ENCODE assay signal across 1 cellular context in the genomic region with DNA sequence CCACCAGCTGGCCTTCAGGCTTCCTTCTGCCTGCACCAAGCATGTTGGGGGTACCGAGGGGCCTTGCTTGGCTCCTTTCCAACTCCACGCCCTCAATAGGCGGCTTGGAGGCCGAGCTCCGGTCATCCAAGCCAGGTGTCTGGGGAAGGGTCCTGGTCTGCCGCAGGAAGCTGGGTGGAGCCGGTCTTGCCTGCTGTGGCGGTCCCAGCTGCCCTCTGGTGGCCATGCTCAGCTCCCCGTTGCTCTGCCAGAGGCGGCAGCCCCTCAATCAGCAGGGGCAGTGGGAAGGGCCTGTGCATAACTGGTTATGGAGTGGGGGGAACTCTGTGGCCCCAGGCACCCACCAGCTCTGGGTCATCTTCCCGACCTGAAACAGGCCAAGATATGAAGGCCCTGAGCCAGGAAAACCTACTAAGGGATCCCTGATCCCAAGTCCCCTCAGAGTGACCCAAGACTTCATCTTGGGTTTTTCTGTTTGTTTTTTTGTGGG.
A peak's percentile ranks its signal among the peaks of the same experiment; 100 is the strongest.
TF ChIP-seq lines count a peak whose summit lies in the region.

No MANE protein-coding gene starts in this region.

TF ChIP-seq in K562, 482 proteins besides CTCF, POLR2A, EP300 and RAD21 (continued from another document and continues in another):
- TF ChIP-seq, protein P1, sequence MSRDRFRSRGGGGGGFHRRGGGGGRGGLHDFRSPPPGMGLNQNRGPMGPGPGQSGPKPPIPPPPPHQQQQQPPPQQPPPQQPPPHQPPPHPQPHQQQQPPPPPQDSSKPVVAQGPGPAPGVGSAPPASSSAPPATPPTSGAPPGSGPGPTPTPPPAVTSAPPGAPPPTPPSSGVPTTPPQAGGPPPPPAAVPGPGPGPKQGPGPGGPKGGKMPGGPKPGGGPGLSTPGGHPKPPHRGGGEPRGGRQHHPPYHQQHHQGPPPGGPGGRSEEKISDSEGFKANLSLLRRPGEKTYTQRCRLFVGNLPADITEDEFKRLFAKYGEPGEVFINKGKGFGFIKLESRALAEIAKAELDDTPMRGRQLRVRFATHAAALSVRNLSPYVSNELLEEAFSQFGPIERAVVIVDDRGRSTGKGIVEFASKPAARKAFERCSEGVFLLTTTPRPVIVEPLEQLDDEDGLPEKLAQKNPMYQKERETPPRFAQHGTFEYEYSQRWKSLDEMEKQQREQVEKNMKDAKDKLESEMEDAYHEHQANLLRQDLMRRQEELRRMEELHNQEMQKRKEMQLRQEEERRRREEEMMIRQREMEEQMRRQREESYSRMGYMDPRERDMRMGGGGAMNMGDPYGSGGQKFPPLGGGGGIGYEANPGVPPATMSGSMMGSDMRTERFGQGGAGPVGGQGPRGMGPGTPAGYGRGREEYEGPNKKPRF (IDR thresholded peaks at IDR 0.05; ENCODE audit: low read depth, low read length): no peak
- no peak for TF ChIP-seq SRSF9 (IDR thresholded peaks at IDR 0.05; ENCODE audit: borderline replicate concordance, low read depth, low read length)
- no peak for TF ChIP-seq DACH1 (IDR thresholded peaks at IDR 0.05; ENCODE audit: partially characterized antibody)
- TF ChIP-seq ZNF76 (CRISPR knock-in tag; IDR thresholded peaks at IDR 0.05; ENCODE audit: borderline replicate concordance): no peak
- TF ChIP-seq ZKSCAN1 (IDR thresholded peaks at IDR 0.05; ENCODE audit: low read depth, low read length): peak; percentile 63; the same call in 1 of the 2 replicates
- peak; percentile 8; the same call in 1 of the 2 replicates for TF ChIP-seq KDM2B (CRISPR knock-in tag; IDR thresholded peaks at IDR 0.05)
- no peak for TF ChIP-seq POU5F1 (IDR thresholded peaks at IDR 0.05; ENCODE audit: borderline replicate concordance, low read depth, low read length, partially characterized antibody)
- no peak for TF ChIP-seq EP400 (IDR thresholded peaks at IDR 0.05)
- TF ChIP-seq, protein P2, sequence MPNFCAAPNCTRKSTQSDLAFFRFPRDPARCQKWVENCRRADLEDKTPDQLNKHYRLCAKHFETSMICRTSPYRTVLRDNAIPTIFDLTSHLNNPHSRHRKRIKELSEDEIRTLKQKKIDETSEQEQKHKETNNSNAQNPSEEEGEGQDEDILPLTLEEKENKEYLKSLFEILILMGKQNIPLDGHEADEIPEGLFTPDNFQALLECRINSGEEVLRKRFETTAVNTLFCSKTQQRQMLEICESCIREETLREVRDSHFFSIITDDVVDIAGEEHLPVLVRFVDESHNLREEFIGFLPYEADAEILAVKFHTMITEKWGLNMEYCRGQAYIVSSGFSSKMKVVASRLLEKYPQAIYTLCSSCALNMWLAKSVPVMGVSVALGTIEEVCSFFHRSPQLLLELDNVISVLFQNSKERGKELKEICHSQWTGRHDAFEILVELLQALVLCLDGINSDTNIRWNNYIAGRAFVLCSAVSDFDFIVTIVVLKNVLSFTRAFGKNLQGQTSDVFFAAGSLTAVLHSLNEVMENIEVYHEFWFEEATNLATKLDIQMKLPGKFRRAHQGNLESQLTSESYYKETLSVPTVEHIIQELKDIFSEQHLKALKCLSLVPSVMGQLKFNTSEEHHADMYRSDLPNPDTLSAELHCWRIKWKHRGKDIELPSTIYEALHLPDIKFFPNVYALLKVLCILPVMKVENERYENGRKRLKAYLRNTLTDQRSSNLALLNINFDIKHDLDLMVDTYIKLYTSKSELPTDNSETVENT (CRISPR knock-in tag; IDR thresholded peaks at IDR 0.05): peak; percentile 84
- TF ChIP-seq, protein P3, sequence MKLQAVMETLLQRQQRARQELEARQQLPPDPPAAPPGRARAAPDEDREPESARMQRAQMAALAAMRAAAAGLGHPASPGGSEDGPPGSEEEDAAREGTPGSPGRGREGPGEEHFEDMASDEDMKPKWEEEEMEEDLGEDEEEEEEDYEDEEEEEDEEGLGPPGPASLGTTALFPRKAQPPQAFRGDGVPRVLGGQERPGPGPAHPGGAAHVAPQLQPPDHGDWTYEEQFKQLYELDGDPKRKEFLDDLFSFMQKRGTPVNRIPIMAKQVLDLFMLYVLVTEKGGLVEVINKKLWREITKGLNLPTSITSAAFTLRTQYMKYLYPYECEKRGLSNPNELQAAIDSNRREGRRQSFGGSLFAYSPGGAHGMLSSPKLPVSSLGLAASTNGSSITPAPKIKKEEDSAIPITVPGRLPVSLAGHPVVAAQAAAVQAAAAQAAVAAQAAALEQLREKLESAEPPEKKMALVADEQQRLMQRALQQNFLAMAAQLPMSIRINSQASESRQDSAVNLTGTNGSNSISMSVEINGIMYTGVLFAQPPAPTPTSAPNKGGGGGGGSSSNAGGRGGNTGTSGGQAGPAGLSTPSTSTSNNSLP (IDR thresholded peaks at IDR 0.05; ENCODE audit: borderline replicate concordance, low read depth, low read length): no peak
- peak; percentile 49; the same call in 1 of the 2 replicates for TF ChIP-seq ZNF384 (IDR thresholded peaks at IDR 0.05; ENCODE audit: low read depth, low read length)
- TF ChIP-seq ZNF583 (CRISPR knock-in tag; IDR thresholded peaks at IDR 0.05): peak; percentile 53; the same call in 1 of the 2 replicates
- no peak for TF ChIP-seq ZNF184 (CRISPR knock-in tag; IDR thresholded peaks at IDR 0.05)
- TF ChIP-seq, protein P4, sequence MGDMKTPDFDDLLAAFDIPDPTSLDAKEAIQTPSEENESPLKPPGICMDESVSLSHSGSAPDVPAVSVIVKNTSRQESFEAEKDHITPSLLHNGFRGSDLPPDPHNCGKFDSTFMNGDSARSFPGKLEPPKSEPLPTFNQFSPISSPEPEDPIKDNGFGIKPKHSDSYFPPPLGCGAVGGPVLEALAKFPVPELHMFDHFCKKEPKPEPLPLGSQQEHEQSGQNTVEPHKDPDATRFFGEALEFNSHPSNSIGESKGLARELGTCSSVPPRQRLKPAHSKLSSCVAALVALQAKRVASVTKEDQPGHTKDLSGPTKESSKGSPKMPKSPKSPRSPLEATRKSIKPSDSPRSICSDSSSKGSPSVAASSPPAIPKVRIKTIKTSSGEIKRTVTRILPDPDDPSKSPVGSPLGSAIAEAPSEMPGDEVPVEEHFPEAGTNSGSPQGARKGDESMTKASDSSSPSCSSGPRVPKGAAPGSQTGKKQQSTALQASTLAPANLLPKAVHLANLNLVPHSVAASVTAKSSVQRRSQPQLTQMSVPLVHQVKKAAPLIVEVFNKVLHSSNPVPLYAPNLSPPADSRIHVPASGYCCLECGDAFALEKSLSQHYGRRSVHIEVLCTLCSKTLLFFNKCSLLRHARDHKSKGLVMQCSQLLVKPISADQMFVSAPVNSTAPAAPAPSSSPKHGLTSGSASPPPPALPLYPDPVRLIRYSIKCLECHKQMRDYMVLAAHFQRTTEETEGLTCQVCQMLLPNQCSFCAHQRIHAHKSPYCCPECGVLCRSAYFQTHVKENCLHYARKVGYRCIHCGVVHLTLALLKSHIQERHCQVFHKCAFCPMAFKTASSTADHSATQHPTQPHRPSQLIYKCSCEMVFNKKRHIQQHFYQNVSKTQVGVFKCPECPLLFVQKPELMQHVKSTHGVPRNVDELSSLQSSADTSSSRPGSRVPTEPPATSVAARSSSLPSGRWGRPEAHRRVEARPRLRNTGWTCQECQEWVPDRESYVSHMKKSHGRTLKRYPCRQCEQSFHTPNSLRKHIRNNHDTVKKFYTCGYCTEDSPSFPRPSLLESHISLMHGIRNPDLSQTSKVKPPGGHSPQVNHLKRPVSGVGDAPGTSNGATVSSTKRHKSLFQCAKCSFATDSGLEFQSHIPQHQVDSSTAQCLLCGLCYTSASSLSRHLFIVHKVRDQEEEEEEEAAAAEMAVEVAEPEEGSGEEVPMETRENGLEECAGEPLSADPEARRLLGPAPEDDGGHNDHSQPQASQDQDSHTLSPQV (IDR thresholded peaks at IDR 0.05): no peak
- TF ChIP-seq ZNF699 (CRISPR knock-in tag; IDR thresholded peaks at IDR 0.05; ENCODE audit: insufficient replicate concordance): no peak
- no peak for TF ChIP-seq ZNF140 (CRISPR knock-in tag; IDR thresholded peaks at IDR 0.05)
- TF ChIP-seq ZNF707 (CRISPR knock-in tag; conservative IDR thresholded peaks at IDR 0.05): 0 out of 2 replicates have a peak, but pooled peaks have one; percentile 8
- TF ChIP-seq LCOR (CRISPR knock-in tag; IDR thresholded peaks at IDR 0.05): no peak
- 0 out of 2 replicates have a peak, but pooled peaks have one; percentile 71 for TF ChIP-seq RBM14 (IDR thresholded peaks at IDR 0.05; ENCODE audit: borderline replicate concordance, insufficient read depth, low read depth, low read length)
- TF ChIP-seq TRIM24 (IDR thresholded peaks at IDR 0.05): no peak
- TF ChIP-seq ZNF324 (CRISPR knock-in tag; IDR thresholded peaks at IDR 0.05): peak; percentile 13; the same call in 1 of the 2 replicates
- TF ChIP-seq ZNF354B (CRISPR knock-in tag; IDR thresholded peaks at IDR 0.05): no peak
- peak; percentile 63; the same call in 1 of the 2 replicates for TF ChIP-seq HCFC1 (IDR thresholded peaks at IDR 0.05; ENCODE audit: low read depth, low read length)
- no peak for TF ChIP-seq ZNF347 (CRISPR knock-in tag; IDR thresholded peaks at IDR 0.05; ENCODE audit: low read depth)
- TF ChIP-seq, protein P5, sequence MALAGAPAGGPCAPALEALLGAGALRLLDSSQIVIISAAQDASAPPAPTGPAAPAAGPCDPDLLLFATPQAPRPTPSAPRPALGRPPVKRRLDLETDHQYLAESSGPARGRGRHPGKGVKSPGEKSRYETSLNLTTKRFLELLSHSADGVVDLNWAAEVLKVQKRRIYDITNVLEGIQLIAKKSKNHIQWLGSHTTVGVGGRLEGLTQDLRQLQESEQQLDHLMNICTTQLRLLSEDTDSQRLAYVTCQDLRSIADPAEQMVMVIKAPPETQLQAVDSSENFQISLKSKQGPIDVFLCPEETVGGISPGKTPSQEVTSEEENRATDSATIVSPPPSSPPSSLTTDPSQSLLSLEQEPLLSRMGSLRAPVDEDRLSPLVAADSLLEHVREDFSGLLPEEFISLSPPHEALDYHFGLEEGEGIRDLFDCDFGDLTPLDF (CRISPR knock-in tag; IDR thresholded peaks at IDR 0.05): peak; percentile 16; the same call in 1 of the 2 replicates
- peak; percentile 57; the same call in 1 of the 2 replicates for TF ChIP-seq E2F3 (CRISPR knock-in tag; IDR thresholded peaks at IDR 0.05)
- TF ChIP-seq RB1 (IDR thresholded peaks at IDR 0.05; ENCODE audit: low read depth): no peak
- TF ChIP-seq, protein P6, sequence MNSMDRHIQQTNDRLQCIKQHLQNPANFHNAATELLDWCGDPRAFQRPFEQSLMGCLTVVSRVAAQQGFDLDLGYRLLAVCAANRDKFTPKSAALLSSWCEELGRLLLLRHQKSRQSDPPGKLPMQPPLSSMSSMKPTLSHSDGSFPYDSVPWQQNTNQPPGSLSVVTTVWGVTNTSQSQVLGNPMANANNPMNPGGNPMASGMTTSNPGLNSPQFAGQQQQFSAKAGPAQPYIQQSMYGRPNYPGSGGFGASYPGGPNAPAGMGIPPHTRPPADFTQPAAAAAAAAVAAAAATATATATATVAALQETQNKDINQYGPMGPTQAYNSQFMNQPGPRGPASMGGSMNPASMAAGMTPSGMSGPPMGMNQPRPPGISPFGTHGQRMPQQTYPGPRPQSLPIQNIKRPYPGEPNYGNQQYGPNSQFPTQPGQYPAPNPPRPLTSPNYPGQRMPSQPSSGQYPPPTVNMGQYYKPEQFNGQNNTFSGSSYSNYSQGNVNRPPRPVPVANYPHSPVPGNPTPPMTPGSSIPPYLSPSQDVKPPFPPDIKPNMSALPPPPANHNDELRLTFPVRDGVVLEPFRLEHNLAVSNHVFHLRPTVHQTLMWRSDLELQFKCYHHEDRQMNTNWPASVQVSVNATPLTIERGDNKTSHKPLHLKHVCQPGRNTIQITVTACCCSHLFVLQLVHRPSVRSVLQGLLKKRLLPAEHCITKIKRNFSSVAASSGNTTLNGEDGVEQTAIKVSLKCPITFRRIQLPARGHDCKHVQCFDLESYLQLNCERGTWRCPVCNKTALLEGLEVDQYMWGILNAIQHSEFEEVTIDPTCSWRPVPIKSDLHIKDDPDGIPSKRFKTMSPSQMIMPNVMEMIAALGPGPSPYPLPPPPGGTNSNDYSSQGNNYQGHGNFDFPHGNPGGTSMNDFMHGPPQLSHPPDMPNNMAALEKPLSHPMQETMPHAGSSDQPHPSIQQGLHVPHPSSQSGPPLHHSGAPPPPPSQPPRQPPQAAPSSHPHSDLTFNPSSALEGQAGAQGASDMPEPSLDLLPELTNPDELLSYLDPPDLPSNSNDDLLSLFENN (IDR thresholded peaks at IDR 0.05; ENCODE audit: low read depth in 2 of 2, low read length in 2 of 2): peak in 1 of 2 experiments; percentile 51; a peak in 2 of 4 replicates
- peak; percentile 63 for TF ChIP-seq SMAD1 (IDR thresholded peaks at IDR 0.05; ENCODE audit: low read depth, low read length, partially characterized antibody)
- no peak for TF ChIP-seq ZNF780A (CRISPR knock-in tag; IDR thresholded peaks at IDR 0.05)
- no peak for TF ChIP-seq NFE2 (IDR thresholded peaks at IDR 0.05; ENCODE audit: low read depth)
- TF ChIP-seq, protein P7, sequence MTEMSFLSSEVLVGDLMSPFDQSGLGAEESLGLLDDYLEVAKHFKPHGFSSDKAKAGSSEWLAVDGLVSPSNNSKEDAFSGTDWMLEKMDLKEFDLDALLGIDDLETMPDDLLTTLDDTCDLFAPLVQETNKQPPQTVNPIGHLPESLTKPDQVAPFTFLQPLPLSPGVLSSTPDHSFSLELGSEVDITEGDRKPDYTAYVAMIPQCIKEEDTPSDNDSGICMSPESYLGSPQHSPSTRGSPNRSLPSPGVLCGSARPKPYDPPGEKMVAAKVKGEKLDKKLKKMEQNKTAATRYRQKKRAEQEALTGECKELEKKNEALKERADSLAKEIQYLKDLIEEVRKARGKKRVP (CRISPR knock-in tag; IDR thresholded peaks at IDR 0.05): peak; percentile 4; the same call in 1 of the 2 replicates
- 0 out of 2 replicates have a peak, but pooled peaks have one; percentile 81 for TF ChIP-seq TSC22D4 (tag; IDR thresholded peaks at IDR 0.05)
- no peak for TF ChIP-seq KDM4B (IDR thresholded peaks at IDR 0.05; ENCODE audit: borderline replicate concordance in 2 of 2, low read depth in 1 of 2)
- peak; percentile 15 for TF ChIP-seq SAP30 (IDR thresholded peaks at IDR 0.05; ENCODE audit: borderline replicate concordance, insufficient read depth, low read depth, low read length, poor library complexity, severe bottlenecking)
- TF ChIP-seq, protein P8, sequence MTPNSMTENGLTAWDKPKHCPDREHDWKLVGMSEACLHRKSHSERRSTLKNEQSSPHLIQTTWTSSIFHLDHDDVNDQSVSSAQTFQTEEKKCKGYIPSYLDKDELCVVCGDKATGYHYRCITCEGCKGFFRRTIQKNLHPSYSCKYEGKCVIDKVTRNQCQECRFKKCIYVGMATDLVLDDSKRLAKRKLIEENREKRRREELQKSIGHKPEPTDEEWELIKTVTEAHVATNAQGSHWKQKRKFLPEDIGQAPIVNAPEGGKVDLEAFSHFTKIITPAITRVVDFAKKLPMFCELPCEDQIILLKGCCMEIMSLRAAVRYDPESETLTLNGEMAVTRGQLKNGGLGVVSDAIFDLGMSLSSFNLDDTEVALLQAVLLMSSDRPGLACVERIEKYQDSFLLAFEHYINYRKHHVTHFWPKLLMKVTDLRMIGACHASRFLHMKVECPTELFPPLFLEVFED (CRISPR knock-in tag; conservative IDR thresholded peaks at IDR 0.05): 0 out of 2 replicates have a peak, but pooled peaks have one; percentile 73
